Comparison of ENCODE assay signal across 9 cellular contexts in genomic region chr11:121446752-121447156, GRCh38. TPM values are rescaled to one million over a fixed set of nuclear protein-coding genes. Genes with fewer than 3 reads are reported as not detected.
DNase-seq lines count a peak whose midpoint lies in the region; ATAC-seq and TF ChIP-seq lines count a peak whose summit lies in the region.
"Had no signal": no experiment of that assay in that cellular context is flagged by ENCODE, and none has a peak within 500 bp of the region (broad histone marks: within the 10 kb centered on the region; RNA-seq: fewer than 3 reads in every experiment).

No MANE protein-coding gene starts in this region.

- intact Hi-C loops in OCI-LY7 (cut with micrococcal nuclease; ENCODE audit: unreplicated experiment) (no loop called here), testis (cut with DNase I; ENCODE audit: low total_unique reads) (no loop called here)

- no peak overlapping the region for H3K4me3 ChIP-seq in GM12865 (ENCODE audit: low read depth, low read length)
- H3K4me3 ChIP-seq in OCI-LY7 (ENCODE audit: low read depth, low read length, poor library complexity, severe bottlenecking): peak overlapping the region; percentile 60
- no peak overlapping the region for H3K4me3 ChIP-seq in fibroblast of pulmonary artery (replicated peaks; ENCODE audit: low read depth, low read length)
- no peak overlapping the region for H3K4me3 ChIP-seq in testis

- TF ChIP-seq POLR2A in testis (IDR thresholded peaks at IDR 0.05): no peak

- peak; percentile 11 for TF ChIP-seq CTCF in AG09319 (IDR thresholded peaks at IDR 0.05; ENCODE audit: low read depth, low read length)
- peak; percentile 3 for TF ChIP-seq CTCF in GM12865 (IDR thresholded peaks at IDR 0.05; ENCODE audit: insufficient read depth, low read depth, low read length, missing control alignments)
- TF ChIP-seq CTCF in OCI-LY7 (conservative IDR thresholded peaks at IDR 0.05; ENCODE audit: low read length): peak; percentile 71
- peak; percentile 13 for TF ChIP-seq CTCF in fibroblast of pulmonary artery (IDR thresholded peaks at IDR 0.05; ENCODE audit: low read length, missing control alignments)
- no peak for TF ChIP-seq CTCF in testis (IDR thresholded peaks at IDR 0.05)

- peak overlapping the region; percentile 97 for H3K27ac ChIP-seq in OCI-LY7 (ENCODE audit: low read depth, low read length, poor library complexity, severe bottlenecking)
- no peak overlapping the region for H3K27ac ChIP-seq in testis

- no peak overlapping the region for H2AFZ ChIP-seq in OCI-LY7 (ENCODE audit: low read length)

- H4K20me1 ChIP-seq in OCI-LY7 (ENCODE audit: insufficient read depth, low read length): no peaks in the 10 kb centered on the region

- H3K79me2 ChIP-seq in OCI-LY7 (ENCODE audit: insufficient read depth, low read depth, low read length): peaks cover 50% of the 10 kb centered on the region

- H3K9me2 ChIP-seq in OCI-LY7 (ENCODE audit: insufficient read depth, low read length): no peaks in the 10 kb centered on the region

- WGBS in testis, 2 donors: 39 to 42% methylated on average over 4 of the region's 4 CpGs

- no peak for ATAC-seq in GM19467 (IDR thresholded peaks at IDR 0.05; ENCODE audit: unreplicated experiment)

- CTCF ChIA-PET in OCI-LY7 (lab: Charles Lee; ENCODE audit: unreplicated experiment): interaction anchor here (0.9 to 3.3 kb wide), 4 partner anchors 10 to 110 kb away, joined by 3 to 19 read pairs (median 4); no protein-coding TSS in a partner anchor

- POLR2A ChIA-PET in OCI-LY7 (lab: Charles Lee): interaction anchor here (0.6 to 14.5 kb wide), 15 partner anchors 10 to 124 kb away, joined by 3 to 413 read pairs (median 4); no protein-coding TSS in a partner anchor

- H3K4me1 ChIP-seq in OCI-LY7 (ENCODE audit: insufficient read depth, low read length, poor library complexity, severe bottlenecking) (peaks cover 91% of the 10 kb centered on the region), testis (peaks cover 5% of the 10 kb centered on the region)

- H3K4me2 ChIP-seq in OCI-LY7 (ENCODE audit: low read length): peak overlapping the region; percentile 79

- no peaks in the 10 kb centered on the region for H3K27me3 ChIP-seq in testis

- BruUV-seq in OCI-LY7 (replicated peaks; lab: Mats Ljungman, UMichigan): no TSS peak

- DNase-seq in AG09319 (ENCODE audit: extremely low read depth, low read depth): no peak
- peak; percentile 64 for DNase-seq in GM12865 (ENCODE audit: low read depth)
- peak; percentile 86 for DNase-seq in OCI-LY7 (ENCODE audit: low spot score)
- DNase-seq in fibroblast of pulmonary artery (ENCODE audit: low read depth): peak; percentile 17
- no peak for DNase-seq in testis
- DNase-seq in DMS153 treated with DMSO at 0.1 percent for 48 hours (lab: John Stamatoyannopoulos, UW; ENCODE audit: unreplicated experiment): no peak
- no peak for DNase-seq in activated CD4-positive, alpha-beta T cell treated with anti-CD3 and anti-CD28 coated beads for 4 hours
- DNase-seq: foreskin melanocyte had no signal

- H3K9me3 ChIP-seq in OCI-LY7 (ENCODE audit: low read length) (no peaks in the 10 kb centered on the region), testis (no peaks in the 10 kb centered on the region)

- H3K36me3 ChIP-seq in OCI-LY7 (ENCODE audit: insufficient read depth, low read length) (peaks cover 8% of the 10 kb centered on the region; the same call in 1 of the 2 replicates), testis (ENCODE audit: low read depth, missing control alignments) (no peaks in the 10 kb centered on the region)

RNA-seq across cellular contexts. Expression of gene SORL1, which starts 5.4 kb away (rescaled TPM):
- 219 and 228 TPM in 2 replicates for total RNA-seq in OCI-LY7 (2014; rRNA removed; shearing (Covaris generic))
- total RNA-seq in OCI-LY7 (2022) (400 and 411 TPM in 2 replicates), testis (10 to 100 TPM; 21.8 to 30.0 TPM)
- 14.7 TPM for polyA plus RNA-seq in testis (ENCODE audit: insufficient read depth, low read depth, low replicate concordance)

Comparison
In these comparisons a context has a peak if more than half of its experiments do, and no peak if none do; other contexts are left out.
1. DNase-seq: peak in GM12865 (single experiment), OCI-LY7 (single experiment) and fibroblast of pulmonary artery (single experiment); none in AG09319 (single experiment), testis (single experiment), DMS153 treated with DMSO at 0.1 percent for 48 hours (single experiment) and activated CD4-positive, alpha-beta T cell treated with anti-CD3 and anti-CD28 coated beads for 4 hours (0 of 2).
2. CTCF ChIP-seq: peak in AG09319 (single experiment), GM12865 (single experiment), OCI-LY7 (single experiment) and fibroblast of pulmonary artery (single experiment); none in testis (0 of 3).
3. RNA of gene SORL1, which starts 5.4 kb away (total RNA-seq): 219 to 411 TPM in OCI-LY7; 21.8 to 30.0 TPM in testis; every median in the first group is over 4 times any median in the second.